Comparison of ENCODE assay signal across 15 cellular contexts in the genomic region with DNA sequence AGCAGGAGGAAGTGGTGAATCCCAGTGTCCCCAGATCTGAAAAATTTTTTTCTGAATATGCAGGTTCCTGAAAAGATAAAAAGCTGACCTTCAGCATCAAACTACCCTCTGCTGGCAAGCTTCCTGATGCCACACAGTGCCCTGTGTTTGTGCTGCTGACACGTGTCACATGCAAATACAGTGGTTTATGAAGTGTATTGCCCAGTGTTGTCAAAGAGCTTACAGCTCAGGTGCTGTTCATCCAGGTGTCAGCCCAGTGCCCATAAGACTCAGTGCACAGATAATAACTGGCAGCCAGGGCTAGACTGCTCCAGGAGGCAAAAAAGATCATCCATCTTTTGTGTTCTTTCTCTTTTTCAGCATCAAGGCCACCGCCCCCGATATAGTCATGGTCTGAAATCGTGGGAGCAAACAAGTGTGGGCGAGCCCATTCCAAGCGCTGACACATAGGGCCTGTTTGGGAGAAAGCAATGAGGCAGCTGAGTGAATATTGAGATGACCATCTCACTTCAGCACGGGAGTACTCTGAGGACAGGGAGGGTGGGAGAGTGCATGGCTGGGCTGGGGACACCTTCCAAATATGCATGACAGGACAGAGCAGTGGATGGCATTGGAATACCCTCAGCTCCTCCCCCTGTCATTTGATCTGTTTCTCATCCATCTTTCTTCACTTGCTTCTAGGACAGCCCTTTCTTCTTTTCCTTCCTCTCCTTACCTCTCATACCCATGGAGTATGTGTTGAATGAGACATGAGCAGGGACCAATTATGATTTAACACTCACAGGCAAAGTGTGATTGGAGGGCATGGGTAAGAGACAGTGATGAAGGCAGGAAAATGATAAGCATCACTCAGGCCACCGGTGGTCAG. TPM values are rescaled to one million over a fixed set of nuclear protein-coding genes. Genes with fewer than 3 reads are reported as not detected.
A peak's percentile ranks its signal among the peaks of the same experiment; 100 is the strongest.
DNase-seq lines count a peak whose midpoint lies in the region; ATAC-seq, FAIRE-seq and TF ChIP-seq lines count a peak whose summit lies in the region.
"Had no signal": no experiment of that assay in that cellular context is flagged by ENCODE, and none has a peak within 500 bp of the region (broad histone marks: within the 10 kb centered on the region; RNA-seq: fewer than 3 reads in every experiment).

No MANE protein-coding gene starts in this region.

- TF ChIP-seq CTCF in bronchial epithelial cell (IDR thresholded peaks at IDR 0.05; ENCODE audit: insufficient read depth, low read length, severe bottlenecking) (no peak), BE2C (IDR thresholded peaks at IDR 0.05; ENCODE audit: low read depth, low read length) (no peak)

- H3K9me3 ChIP-seq in BE2C = no peaks in the 10 kb centered on the region
- H3K9me3 ChIP-seq: thoracic aorta had no signal

- H3K4me3 ChIP-seq in bronchial epithelial cell (ENCODE audit: low read depth, low read length) = no peak overlapping the region
- H3K4me3 ChIP-seq in BE2C (ENCODE audit: low read depth, low read length) = no peak overlapping the region
- H3K4me3 ChIP-seq: thoracic aorta had no signal

- H3K27me3 ChIP-seq in bronchial epithelial cell (ENCODE audit: control insufficient read depth, insufficient read depth, low read length) (no peaks in the 10 kb centered on the region), BE2C (peaks cover 8% of the 10 kb centered on the region)

- peak; percentile 82 for FAIRE-seq in bronchial epithelial cell (lab: Jason Lieb, UNC)

- H3K36me3 ChIP-seq in bronchial epithelial cell (ENCODE audit: control insufficient read depth, insufficient read depth, low read length) = no peaks in the 10 kb centered on the region
- no peaks in the 10 kb centered on the region for H3K36me3 ChIP-seq in BE2C
- H3K36me3 ChIP-seq: thoracic aorta had no signal

- DNase-seq in Daoy (ENCODE audit: low read depth) = peak; percentile 33
- DNase-seq in bronchial epithelial cell (ENCODE audit: low read depth) = peak; percentile 87
- no peak for DNase-seq in BE2C
- no peak for DNase-seq in DMS 273 treated with DMSO at 0.1 percent for 48 hours (lab: John Stamatoyannopoulos, UW)
- no peak for DNase-seq in SW480 (ENCODE audit: low spot score)
- DNase-seq: activated B cell treated with CpG ODN at 0.5 μM for 24 hours; AML-193; GOT3; NCI-H1694 treated with DMSO at 0.1 percent for 48 hours; nucleus accumbens; stimulated activated CD4-positive, alpha-beta T cell treated with anti-CD3 and anti-CD28 coated beads, Interleukin-2, amount 100 ng/mL, for 48 hours had no signal

- no peaks in the 10 kb centered on the region for H3K4me1 ChIP-seq in BE2C

- ATAC-seq in GM19468 (IDR thresholded peaks at IDR 0.05; ENCODE audit: extremely low read depth, unreplicated experiment) (peak; percentile 50), HG03439 (IDR thresholded peaks at IDR 0.05; ENCODE audit: unreplicated experiment) (peak; percentile 84), HG03135 (IDR thresholded peaks at IDR 0.05; ENCODE audit: unreplicated experiment) (no peak)

RNA-seq across cellular contexts. Expression of gene KCNK1, which starts 6.4 kb away (rescaled TPM):
- 12.7 and 19.3 TPM in 2 replicates for total RNA-seq in Daoy (2014; rRNA removed; shearing (Covaris generic))
- total RNA-seq in bronchial epithelial cell = 25.8 and 37.6 TPM in 2 replicates
- not detected for polyA plus RNA-seq in BE2C (2012; ENCODE audit: insufficient read depth, insufficient read length, low read depth)
- total RNA-seq: activated B cell treated with CpG ODN at 0.5 μM for 24 hours had no signal

Comparison
In these comparisons a context has a peak if more than half of its experiments do, and no peak if none do; other contexts are left out.
1. DNase-seq: peak in Daoy (single experiment) and bronchial epithelial cell (single experiment); none in BE2C (single experiment), DMS 273 treated with DMSO at 0.1 percent for 48 hours (single experiment) and SW480 (single experiment).